ENCODE assay signal across 8 cellular contexts in the genomic region with DNA sequence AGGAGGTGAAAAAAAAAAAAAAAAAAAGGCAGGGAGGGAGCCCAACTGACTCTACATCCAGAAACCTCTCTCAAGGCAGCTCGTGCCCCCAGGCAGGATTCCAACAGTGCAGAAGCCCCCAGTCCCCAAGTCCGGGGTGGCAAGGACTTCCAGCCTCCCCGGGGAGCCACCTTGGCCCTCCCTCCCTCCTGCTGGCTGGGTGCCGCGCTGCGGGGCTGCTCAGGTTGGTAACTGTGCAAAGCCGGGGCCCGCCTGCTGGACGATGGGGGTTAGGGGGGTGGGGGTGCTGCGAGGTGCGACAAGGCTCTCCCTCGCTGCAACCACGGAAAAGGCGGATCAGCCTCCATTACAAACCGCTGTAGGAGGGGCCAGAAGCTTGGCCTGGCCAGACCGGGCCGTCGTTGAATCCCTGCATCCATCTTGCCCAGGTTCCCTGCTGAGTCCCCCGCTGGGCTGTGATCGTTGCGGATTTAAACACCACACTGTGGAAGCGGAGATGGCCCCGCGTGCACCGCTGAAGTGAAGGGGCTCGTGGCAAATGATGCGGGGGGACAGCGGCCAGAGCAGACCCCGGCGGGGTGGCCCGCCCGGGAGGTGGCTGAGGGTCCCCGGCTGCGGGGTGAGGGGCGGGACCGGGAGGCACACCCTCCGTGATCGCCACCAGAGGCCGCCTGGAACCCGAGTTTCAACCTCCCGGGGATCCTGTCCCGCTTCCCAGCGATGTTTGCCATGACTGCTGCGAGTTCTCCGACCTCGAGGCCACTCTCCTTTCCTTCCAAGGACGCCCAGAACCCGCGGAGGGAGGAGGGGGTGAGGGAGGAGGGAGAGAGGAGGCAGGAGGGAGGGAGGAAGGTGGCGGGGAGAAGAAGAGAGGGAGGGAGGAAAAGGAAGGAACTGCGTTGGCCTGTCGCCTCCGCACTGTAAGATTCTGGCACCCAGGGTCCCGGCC. TPM values are rescaled to one million over a fixed set of nuclear protein-coding genes. Genes with fewer than 3 reads are reported as not detected.
DNase-seq lines count a peak whose midpoint lies in the region; ATAC-seq and TF ChIP-seq lines count a peak whose summit lies in the region.

No MANE protein-coding gene starts in this region.

- TF ChIP-seq CTCF in heart right ventricle (IDR thresholded peaks at IDR 0.05) (peak; percentile 11 to 64 (median 53)), parathyroid adenoma (IDR thresholded peaks at IDR 0.05) (peak; percentile 47), vagina (IDR thresholded peaks at IDR 0.05) (peak; percentile 4 to 33 (median 27))

- TF ChIP-seq POLR2A in vagina (IDR thresholded peaks at IDR 0.05): no peak

- H3K27me3 ChIP-seq in HUES48 (ENCODE audit: control insufficient read depth, insufficient read depth, low read length) (no peaks in the 10 kb centered on the region), SJSA1 (replicated peaks) (no peaks in the 10 kb centered on the region), adipocyte (replicated peaks; ENCODE audit: control insufficient read depth, insufficient read depth, low read length) (peaks cover 7% of the 10 kb centered on the region), heart right ventricle (peaks cover 0 to 49% (median 0%) of the 10 kb centered on the region in 7 donors), parathyroid adenoma (ENCODE audit: control insufficient read depth, insufficient read depth, low read length) (no peaks in the 10 kb centered on the region), vagina (no peaks in the 10 kb centered on the region)

- ATAC-seq in heart right ventricle: peak; percentile 77 to 95 (median 92)

- DNase-seq in NCI-H748 (lab: John Stamatoyannopoulos, UW; ENCODE audit: unreplicated experiment) (peak; percentile 60), NCI-H748 treated with DMSO at 0.1 percent for 48 hours (lab: John Stamatoyannopoulos, UW) (no peak), SJSA1 (ENCODE audit: low read depth in 1 of 2, low spot score in 2 of 2) (peak; percentile 55 to 74), adipocyte (ENCODE audit: low read depth) (peak; percentile 72), heart right ventricle (peak; percentile 64 to 66), vagina (ENCODE audit: extremely low spot score in 2 of 2) (no peak)

- H2AFZ ChIP-seq in parathyroid adenoma: peak overlapping the region; percentile 93

- no peaks in the 10 kb centered on the region for H3K79me2 ChIP-seq in parathyroid adenoma

- H3K36me3 ChIP-seq in HUES48 (ENCODE audit: control insufficient read depth, insufficient read depth, low read length): no peaks in the 10 kb centered on the region
- no peaks in the 10 kb centered on the region for H3K36me3 ChIP-seq in SJSA1
- no peaks in the 10 kb centered on the region for H3K36me3 ChIP-seq in adipocyte (ENCODE audit: control insufficient read depth, insufficient read depth, low read length, severe bottlenecking)
- no peaks in the 10 kb centered on the region for H3K36me3 ChIP-seq in heart right ventricle
- H3K36me3 ChIP-seq in parathyroid adenoma (ENCODE audit: control insufficient read depth, insufficient read depth, low read length): no peaks in the 10 kb centered on the region
- no peaks in the 10 kb centered on the region for H3K36me3 ChIP-seq in vagina

- intact Hi-C loops in heart right ventricle (cut with DNase I) (loop anchor here in 4 of 10 donors (2.0 to 10.0 kb wide), 4 partner anchors 59 to 481 kb away; a partner anchor contains a TSS), vagina (cut with DNase I) (no loop called here)

- H3K9me3 ChIP-seq in HUES48 (ENCODE audit: control insufficient read depth, insufficient read depth, low read length) (no peaks in the 10 kb centered on the region), SJSA1 (replicated peaks) (no peaks in the 10 kb centered on the region), adipocyte (ENCODE audit: control insufficient read depth, low read length) (no peaks in the 10 kb centered on the region), heart right ventricle (no peaks in the 10 kb centered on the region), parathyroid adenoma (ENCODE audit: control insufficient read depth, low read length) (no peaks in the 10 kb centered on the region), vagina (no peaks in the 10 kb centered on the region)

- WGBS in heart right ventricle, 2 donors: 0 to 3% methylated on average over 43 to 52 of the region's 54 CpGs

- H3K27ac ChIP-seq in HUES48 (ENCODE audit: low read depth, low read length) (peak overlapping the region; percentile 55), SJSA1 (no peak overlapping the region), heart right ventricle (peak overlapping the region in 6 of 10 donors; percentile 2 to 60 (median 49)), parathyroid adenoma (peak overlapping the region; percentile 75), vagina (peak overlapping the region; percentile 67)

- peaks cover 11% of the 10 kb centered on the region for H3K4me1 ChIP-seq in HUES48 (ENCODE audit: control insufficient read depth, insufficient read depth, low read length)
- H3K4me1 ChIP-seq in SJSA1 (replicated peaks): no peaks in the 10 kb centered on the region
- peaks cover 8% of the 10 kb centered on the region for H3K4me1 ChIP-seq in adipocyte (ENCODE audit: control insufficient read depth, insufficient read depth, low read length)
- H3K4me1 ChIP-seq in heart right ventricle: peaks cover 0 to 19% (median 0%) of the 10 kb centered on the region in 9 donors
- H3K4me1 ChIP-seq in parathyroid adenoma: no peaks in the 10 kb centered on the region
- H3K4me1 ChIP-seq in vagina: peaks cover 18% of the 10 kb centered on the region

- H3K4me3 ChIP-seq in HUES48 (ENCODE audit: low read depth, low read length): peak overlapping the region; percentile 59
- peak overlapping the region; percentile 47 for H3K4me3 ChIP-seq in SJSA1
- peak overlapping the region; percentile 81 for H3K4me3 ChIP-seq in adipocyte (ENCODE audit: low read length)
- peak overlapping the region; percentile 38 to 68 (median 56) for H3K4me3 ChIP-seq in heart right ventricle
- H3K4me3 ChIP-seq in parathyroid adenoma (ENCODE audit: low read depth, low read length): peak overlapping the region; percentile 57
- H3K4me3 ChIP-seq in vagina: peak overlapping the region; percentile 49 to 67

- H3K9ac ChIP-seq in HUES48 (ENCODE audit: low read depth, low read length) (peak overlapping the region; percentile 49), adipocyte (ENCODE audit: low read length) (peak overlapping the region; percentile 77), parathyroid adenoma (peak overlapping the region; percentile 19)

- peak overlapping the region; percentile 86 for H3K4me2 ChIP-seq in parathyroid adenoma (ENCODE audit: low read length)

RNA-seq across cellular contexts. Expression of a gene that starts 58.0 kb away (rescaled TPM):
- total RNA-seq in SJSA1 (2014; rRNA removed; shearing (Covaris generic)): 134 and 228 TPM in 2 replicates
- total RNA-seq in heart right ventricle (100 to 1,000 TPM; 143 to 247 (median 162) TPM), vagina (202 TPM)
- polyA plus RNA-seq in heart right ventricle: 10 to 100 TPM; 36.8 to 44.0 TPM

Comparison
In these comparisons a context has a peak if more than half of its experiments do, and no peak if none do; other contexts are left out.
1. DNase-seq: peak in NCI-H748 (single experiment), SJSA1 (2 of 2), adipocyte (single experiment) and heart right ventricle (2 of 2); none in NCI-H748 treated with DMSO at 0.1 percent for 48 hours (single experiment) and vagina (0 of 2).
2. H3K9ac ChIP-seq: peak in every context shown above with its lines; median percentile 77 in adipocyte; 49 in HUES48; 19 in parathyroid adenoma.
3. Peak in every context shown above with its lines, with median percentiles within 50 percentile points of each other: H3K4me3 ChIP-seq and CTCF ChIP-seq.